Comparison of ENCODE assay signal across 13 cellular contexts in the genomic region with DNA sequence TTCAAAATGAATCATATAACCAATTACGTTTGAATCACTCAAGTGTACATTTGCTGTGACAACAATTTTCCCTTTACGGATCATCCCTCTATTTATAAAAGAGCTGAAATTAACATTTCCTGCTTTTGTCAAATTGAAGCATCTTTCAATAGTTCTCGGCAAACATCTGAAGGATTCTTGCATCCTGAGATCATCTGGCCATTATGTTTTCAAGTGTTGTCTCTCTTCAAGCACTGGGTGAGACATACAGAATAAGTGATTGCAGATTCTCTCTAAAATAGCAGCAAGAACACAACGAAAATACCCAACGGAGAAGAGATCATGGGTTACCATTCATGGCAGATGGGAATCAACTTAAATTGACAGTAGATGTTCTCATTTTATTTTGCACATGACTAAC.
DNase-seq lines count a peak whose midpoint lies in the region; ATAC-seq, FAIRE-seq and TF ChIP-seq lines count a peak whose summit lies in the region.
"Had no signal": no experiment of that assay in that cellular context is flagged by ENCODE, and none has a peak within 500 bp of the region (broad histone marks: within the 10 kb centered on the region; RNA-seq: fewer than 3 reads in every experiment).

No MANE protein-coding gene starts in this region.

- H4K20me1 ChIP-seq in BLaER1: no peaks in the 10 kb centered on the region

- H3K27ac ChIP-seq in BLaER1: peak overlapping the region; percentile 60; the same call in 1 of the 2 replicates

- no peaks in the 10 kb centered on the region for H3K27me3 Mint-ChIP-seq in activated CD4-positive, alpha-beta T cell treated with anti-CD3 and anti-CD28 coated beads for 36 hours
- H3K27me3 Mint-ChIP-seq in activated T-helper 1 cell treated with anti-CD3 and anti-CD28 coated beads, Interleukin-12 subunit alpha, Interleukin-12 subunit beta, Interleukin-2, Interleukin-4 antibody, amounts not matched to agents 30 ng/mL and 10 ng/mL and 1 ng/mL, durations not matched to agents 14 hours and 24 hours and 36 hours (ENCODE audit: insufficient read depth): no peaks in the 10 kb centered on the region
- H3K27me3 Mint-ChIP-seq: central memory CD8-positive, alpha-beta T cell had no signal

- no peaks in the 10 kb centered on the region for H3K4me1 Mint-ChIP-seq in activated CD4-positive, alpha-beta T cell treated with anti-CD3 and anti-CD28 coated beads for 36 hours
- no peaks in the 10 kb centered on the region for H3K4me1 Mint-ChIP-seq in activated T-helper 1 cell treated with anti-CD3 and anti-CD28 coated beads, Interleukin-12 subunit alpha, Interleukin-12 subunit beta, Interleukin-2, Interleukin-4 antibody, amounts not matched to agents 30 ng/mL and 10 ng/mL and 1 ng/mL, durations not matched to agents 14 hours and 24 hours and 36 hours (ENCODE audit: low read depth)
- H3K4me1 Mint-ChIP-seq: central memory CD8-positive, alpha-beta T cell had no signal

- H3K9ac ChIP-seq in BLaER1: no peak overlapping the region

- H3K4me3 ChIP-seq in BLaER1 (no peak overlapping the region; the same call in 1 of the 2 replicates), bronchial epithelial cell (ENCODE audit: low read depth, low read length) (no peak overlapping the region)
- H3K4me3 ChIP-seq: skin epidermis had no signal

- H3K9me3 Mint-ChIP-seq in activated CD4-positive, alpha-beta T cell treated with anti-CD3 and anti-CD28 coated beads for 36 hours (ENCODE audit: low read depth): peaks cover 7% of the 10 kb centered on the region
- H3K9me3 Mint-ChIP-seq in activated T-helper 1 cell treated with anti-CD3 and anti-CD28 coated beads, Interleukin-12 subunit alpha, Interleukin-12 subunit beta, Interleukin-2, Interleukin-4 antibody, amounts not matched to agents 30 ng/mL and 10 ng/mL and 1 ng/mL, durations not matched to agents 14 hours and 24 hours and 36 hours: peaks cover 10% of the 10 kb centered on the region

- no peak for ATAC-seq in activated CD4-positive, alpha-beta T cell treated with anti-CD3 and anti-CD28 coated beads for 36 hours
- no peak for ATAC-seq in GM19467 (IDR thresholded peaks at IDR 0.05; ENCODE audit: unreplicated experiment)

- H3K36me3 ChIP-seq in BLaER1 (no peaks in the 10 kb centered on the region), bronchial epithelial cell (ENCODE audit: control insufficient read depth, insufficient read depth, low read length) (no peaks in the 10 kb centered on the region)

- H3K27me3 ChIP-seq in BLaER1: no peaks in the 10 kb centered on the region
- H3K27me3 ChIP-seq in bronchial epithelial cell (ENCODE audit: control insufficient read depth, insufficient read depth, low read length): no peaks in the 10 kb centered on the region

- POLR2A ChIA-PET in activated CD4-positive, alpha-beta T cell treated with anti-CD3 and anti-CD28 coated beads for 36 hours (lab: Charles Lee): no interaction called here

- no peak for FAIRE-seq in bronchial epithelial cell (lab: Jason Lieb, UNC)

- H3K27ac Mint-ChIP-seq in activated CD4-positive, alpha-beta T cell treated with anti-CD3 and anti-CD28 coated beads for 36 hours: no peak overlapping the region
- no peak overlapping the region for H3K27ac Mint-ChIP-seq in activated T-helper 1 cell treated with anti-CD3 and anti-CD28 coated beads, Interleukin-12 subunit alpha, Interleukin-12 subunit beta, Interleukin-2, Interleukin-4 antibody, amounts not matched to agents 30 ng/mL and 10 ng/mL and 1 ng/mL, durations not matched to agents 14 hours and 24 hours and 36 hours

- peaks cover 56% of the 10 kb centered on the region for H3K4me1 ChIP-seq in BLaER1

- H3K9me3 ChIP-seq in BLaER1: peaks cover 28% of the 10 kb centered on the region; the same call in 1 of the 2 replicates

- intact Hi-C loops in activated CD4-positive, alpha-beta T cell treated with anti-CD3 and anti-CD28 coated beads for 36 hours (cut with DNase I, micrococcal nuclease): no loop called here
- intact Hi-C loops in activated T-helper 1 cell treated with anti-CD3 and anti-CD28 coated beads, Interleukin-12 subunit alpha, Interleukin-12 subunit beta, Interleukin-2, Interleukin-4 antibody, amounts not matched to agents 30 ng/mL and 10 ng/mL and 1 ng/mL, durations not matched to agents 14 hours and 24 hours and 36 hours (cut with micrococcal nuclease): no loop called here

- no peak overlapping the region for H3K4me3 Mint-ChIP-seq in activated CD4-positive, alpha-beta T cell treated with anti-CD3 and anti-CD28 coated beads for 36 hours
- no peak overlapping the region for H3K4me3 Mint-ChIP-seq in activated T-helper 1 cell treated with anti-CD3 and anti-CD28 coated beads, Interleukin-12 subunit alpha, Interleukin-12 subunit beta, Interleukin-2, Interleukin-4 antibody, amounts not matched to agents 30 ng/mL and 10 ng/mL and 1 ng/mL, durations not matched to agents 14 hours and 24 hours and 36 hours
- H3K4me3 Mint-ChIP-seq: central memory CD8-positive, alpha-beta T cell had no signal

- H3K36me3 Mint-ChIP-seq in activated CD4-positive, alpha-beta T cell treated with anti-CD3 and anti-CD28 coated beads for 36 hours (ENCODE audit: low read depth): no peaks in the 10 kb centered on the region
- H3K36me3 Mint-ChIP-seq in activated T-helper 1 cell treated with anti-CD3 and anti-CD28 coated beads, Interleukin-12 subunit alpha, Interleukin-12 subunit beta, Interleukin-2, Interleukin-4 antibody, amounts not matched to agents 30 ng/mL and 10 ng/mL and 1 ng/mL, durations not matched to agents 14 hours and 24 hours and 36 hours (ENCODE audit: low read depth): no peaks in the 10 kb centered on the region

- CTCF ChIA-PET in activated CD4-positive, alpha-beta T cell treated with anti-CD3 and anti-CD28 coated beads for 36 hours (lab: Charles Lee): no interaction called here

- peak overlapping the region; percentile 68 for H3K4me2 ChIP-seq in BLaER1

- DNase-seq in LHCN-M2 (ENCODE audit: low read depth) (peak; percentile 89), bronchial epithelial cell (ENCODE audit: low read depth) (peak; percentile 27), kidney tubule cell (ENCODE audit: low spot score) (peak; percentile 79), T-helper 2 cell (no peak)
- DNase-seq in activated CD4-positive, alpha-beta T cell treated with anti-CD3 and anti-CD28 coated beads for 36 hours: no peak
- DNase-seq in activated T-helper 1 cell treated with anti-CD3 and anti-CD28 coated beads, Interleukin-12 subunit alpha, Interleukin-12 subunit beta, Interleukin-2, Interleukin-4 antibody, amounts not matched to agents 30 ng/mL and 10 ng/mL and 1 ng/mL, durations not matched to agents 14 hours and 24 hours and 36 hours (ENCODE audit: low spot score): no peak
- DNase-seq: activated T-cell treated with anti-CD3 and anti-CD28 coated beads, Interleukin-2, amount 50 U/mL, for 48 hours; head of caudate nucleus; NCI-H1436 treated with DMSO at 0.1 percent for 48 hours had no signal

- TF ChIP-seq CTCF in bronchial epithelial cell (IDR thresholded peaks at IDR 0.05; ENCODE audit: insufficient read depth, low read length, severe bottlenecking): no peak

Comparison
In these comparisons a context has a peak if more than half of its experiments do, and no peak if none do; other contexts are left out.
1. DNase-seq: peak in LHCN-M2 (single experiment), bronchial epithelial cell (single experiment) and kidney tubule cell (single experiment); none in activated CD4-positive, alpha-beta T cell treated with anti-CD3 and anti-CD28 coated beads for 36 hours (single experiment), activated T-helper 1 cell treated with anti-CD3 and anti-CD28 coated beads, Interleukin-12 subunit alpha, Interleukin-12 subunit beta, Interleukin-2, Interleukin-4 antibody, amounts not matched to agents 30 ng/mL and 10 ng/mL and 1 ng/mL, durations not matched to agents 14 hours and 24 hours and 36 hours (single experiment) and T-helper 2 cell (0 of 5).